In the genomic region with DNA sequence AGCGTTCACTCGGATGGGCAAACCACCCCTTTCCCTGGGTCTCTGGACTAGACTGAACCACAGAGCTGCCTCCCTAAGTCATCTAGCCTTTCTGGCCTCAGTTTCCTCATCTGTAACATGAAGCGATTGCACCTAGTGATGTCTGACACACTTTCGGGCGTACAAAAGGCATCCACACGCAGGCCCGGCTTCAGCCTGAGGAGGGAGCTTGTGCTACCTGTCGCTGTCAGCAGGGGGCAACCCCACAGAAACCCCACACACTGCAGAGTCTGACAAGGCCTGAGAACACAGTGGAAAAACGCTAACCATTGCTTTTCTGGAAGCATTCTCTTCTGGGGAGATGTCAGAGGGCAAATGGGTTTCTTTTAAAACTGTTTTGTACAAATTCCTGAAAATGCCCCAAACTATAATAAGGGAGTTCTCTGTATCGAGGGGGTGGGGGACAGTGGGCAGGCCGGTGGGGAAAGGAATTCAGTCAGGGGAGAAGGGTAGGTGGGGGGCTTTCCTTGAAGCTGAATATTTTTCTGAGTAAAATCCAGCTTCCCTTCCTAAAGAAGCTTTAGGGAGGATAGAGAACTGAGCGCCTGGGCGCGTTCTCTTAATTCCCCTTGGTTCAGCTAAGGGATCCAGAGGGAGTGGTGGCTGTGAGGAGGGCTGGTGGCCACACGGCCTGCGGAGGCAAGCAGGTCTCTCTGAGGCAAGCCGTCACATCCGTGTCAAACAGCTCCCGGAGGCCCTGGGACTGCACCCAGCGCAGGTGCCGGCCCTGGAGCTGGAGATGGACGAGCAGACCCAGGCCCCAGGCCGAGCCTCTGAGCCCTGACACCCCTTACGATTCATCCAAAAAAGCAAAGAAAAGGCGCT, we compare ENCODE assay signal across 8 cellular contexts. TPM values are rescaled to one million over a fixed set of nuclear protein-coding genes. Genes with fewer than 3 reads are reported as not detected.
DNase-seq lines count a peak whose midpoint lies in the region; ATAC-seq and TF ChIP-seq lines count a peak whose summit lies in the region.

No MANE protein-coding gene starts in this region.

- no peaks in the 10 kb centered on the region for H3K36me3 Mint-ChIP-seq in CD4-positive, CD25-positive, alpha-beta regulatory T cell
- no peaks in the 10 kb centered on the region for H3K36me3 Mint-ChIP-seq in activated T-helper 17 cell treated with anti-CD3 and anti-CD28 coated beads, Interleukin-2, amount 50 U/mL, for 72 hours (ENCODE audit: low read depth)
- no peaks in the 10 kb centered on the region for H3K36me3 Mint-ChIP-seq in progenitor cell of endocrine pancreas (ENCODE audit: insufficient read depth)

- no peaks in the 10 kb centered on the region for H3K4me1 ChIP-seq in CD4-positive, CD25-positive, alpha-beta regulatory T cell (ENCODE audit: control insufficient read depth, insufficient read depth, low read length, poor library complexity, severe bottlenecking)
- no peaks in the 10 kb centered on the region for H3K4me1 ChIP-seq in Peyer's patch

- H3K9me3 Mint-ChIP-seq in CD4-positive, CD25-positive, alpha-beta regulatory T cell, result no peaks in the 10 kb centered on the region
- no peaks in the 10 kb centered on the region for H3K9me3 Mint-ChIP-seq in activated T-helper 17 cell treated with anti-CD3 and anti-CD28 coated beads, Interleukin-2, amount 50 U/mL, for 72 hours
- no peaks in the 10 kb centered on the region for H3K9me3 Mint-ChIP-seq in progenitor cell of endocrine pancreas (ENCODE audit: low read depth)

- H3K36me3 ChIP-seq in CD4-positive, CD25-positive, alpha-beta regulatory T cell (ENCODE audit: control insufficient read depth, insufficient read depth, low read length), result no peaks in the 10 kb centered on the region
- H3K36me3 ChIP-seq in Peyer's patch, result no peaks in the 10 kb centered on the region

- no peaks in the 10 kb centered on the region for H3K4me1 Mint-ChIP-seq in CD4-positive, CD25-positive, alpha-beta regulatory T cell
- no peaks in the 10 kb centered on the region for H3K4me1 Mint-ChIP-seq in activated T-helper 17 cell treated with anti-CD3 and anti-CD28 coated beads, Interleukin-2, amount 50 U/mL, for 72 hours
- peaks cover 23% of the 10 kb centered on the region for H3K4me1 Mint-ChIP-seq in progenitor cell of endocrine pancreas (ENCODE audit: low read depth)

- no peak overlapping the region for H3K4me3 Mint-ChIP-seq in CD4-positive, CD25-positive, alpha-beta regulatory T cell
- H3K4me3 Mint-ChIP-seq in activated T-helper 17 cell treated with anti-CD3 and anti-CD28 coated beads, Interleukin-2, amount 50 U/mL, for 72 hours, result no peak overlapping the region
- no peak overlapping the region for H3K4me3 Mint-ChIP-seq in progenitor cell of endocrine pancreas (ENCODE audit: low read depth)

- TF ChIP-seq CTCF in Peyer's patch (IDR thresholded peaks at IDR 0.05) (peak; percentile 21 to 72 (median 70)), progenitor cell of endocrine pancreas (IDR thresholded peaks at IDR 0.05; ENCODE audit: unreplicated experiment) (peak; percentile 78)

- no peak overlapping the region for H3K4me3 ChIP-seq in CD4-positive, CD25-positive, alpha-beta regulatory T cell (ENCODE audit: low read depth, low read length)
- H3K4me3 ChIP-seq in Peyer's patch, result no peak overlapping the region

- H3K27ac Mint-ChIP-seq in CD4-positive, CD25-positive, alpha-beta regulatory T cell, result no peak overlapping the region
- H3K27ac Mint-ChIP-seq in activated T-helper 17 cell treated with anti-CD3 and anti-CD28 coated beads, Interleukin-2, amount 50 U/mL, for 72 hours, result no peak overlapping the region
- peak overlapping the region; percentile 90 for H3K27ac Mint-ChIP-seq in progenitor cell of endocrine pancreas

- H3K27ac ChIP-seq in CD4-positive, CD25-positive, alpha-beta regulatory T cell (ENCODE audit: insufficient read depth, low read length, poor library complexity, severe bottlenecking), result no peak overlapping the region
- H3K27ac ChIP-seq in Peyer's patch, result no peak overlapping the region

- peak in 1 of 2 donors; percentile 59 for ATAC-seq in CD4-positive, CD25-positive, alpha-beta regulatory T cell (ENCODE audit: low read depth in 2 of 2)
- ATAC-seq in GM19035 (IDR thresholded peaks at IDR 0.05; ENCODE audit: unreplicated experiment) (peak; percentile 95), HG03378 (IDR thresholded peaks at IDR 0.05; ENCODE audit: unreplicated experiment) (peak; percentile 88), GM21528 (IDR thresholded peaks at IDR 0.05; ENCODE audit: low FRiP score, unreplicated experiment) (no peak)
- peak; percentile 74 for ATAC-seq in activated T-helper 17 cell treated with anti-CD3 and anti-CD28 coated beads, Interleukin-2, amount 50 U/mL, for 72 hours (replicated peaks)

- H3K27me3 ChIP-seq in CD4-positive, CD25-positive, alpha-beta regulatory T cell (ENCODE audit: control insufficient read depth, insufficient read depth, low read length), result peaks cover 2% of the 10 kb centered on the region
- H3K27me3 ChIP-seq in Peyer's patch, result no peaks in the 10 kb centered on the region

- H3K9me3 ChIP-seq in CD4-positive, CD25-positive, alpha-beta regulatory T cell (ENCODE audit: control insufficient read depth in 2 of 2, low read length in 2 of 2), result no peaks in the 10 kb centered on the region
- H3K9me3 ChIP-seq in Peyer's patch, result no peaks in the 10 kb centered on the region

- DNase-seq in CD4-positive, CD25-positive, alpha-beta regulatory T cell, result peak in 2 of 3 donors; percentile 24 to 55
- peak; percentile 36 to 74 (median 72) for DNase-seq in Peyer's patch
- DNase-seq in globus pallidus (ENCODE audit: low spot score), result peak; percentile 72
- DNase-seq in progenitor cell of endocrine pancreas (ENCODE audit: low spot score, unreplicated experiment), result peak; percentile 49

- no peak for TF ChIP-seq POLR2A in Peyer's patch (IDR thresholded peaks at IDR 0.05)

- no peaks in the 10 kb centered on the region for H3K27me3 Mint-ChIP-seq in CD4-positive, CD25-positive, alpha-beta regulatory T cell
- peaks cover under 1% of the 10 kb centered on the region for H3K27me3 Mint-ChIP-seq in activated T-helper 17 cell treated with anti-CD3 and anti-CD28 coated beads, Interleukin-2, amount 50 U/mL, for 72 hours
- no peaks in the 10 kb centered on the region for H3K27me3 Mint-ChIP-seq in progenitor cell of endocrine pancreas

RNA-seq across cellular contexts. Expression of a gene that starts 0.6 kb away (rescaled TPM):
- not detected for total RNA-seq in CD4-positive, CD25-positive, alpha-beta regulatory T cell
- polyA plus RNA-seq in CD4-positive, CD25-positive, alpha-beta regulatory T cell, result not detected
- total RNA-seq in Peyer's patch (not detected), progenitor cell of endocrine pancreas (1.8 and 2.1 TPM in 2 replicates)
- not detected for total RNA-seq in activated T-helper 17 cell treated with anti-CD3 and anti-CD28 coated beads, Interleukin-2, amount 50 U/mL, for 72 hours
